In the genomic region with DNA sequence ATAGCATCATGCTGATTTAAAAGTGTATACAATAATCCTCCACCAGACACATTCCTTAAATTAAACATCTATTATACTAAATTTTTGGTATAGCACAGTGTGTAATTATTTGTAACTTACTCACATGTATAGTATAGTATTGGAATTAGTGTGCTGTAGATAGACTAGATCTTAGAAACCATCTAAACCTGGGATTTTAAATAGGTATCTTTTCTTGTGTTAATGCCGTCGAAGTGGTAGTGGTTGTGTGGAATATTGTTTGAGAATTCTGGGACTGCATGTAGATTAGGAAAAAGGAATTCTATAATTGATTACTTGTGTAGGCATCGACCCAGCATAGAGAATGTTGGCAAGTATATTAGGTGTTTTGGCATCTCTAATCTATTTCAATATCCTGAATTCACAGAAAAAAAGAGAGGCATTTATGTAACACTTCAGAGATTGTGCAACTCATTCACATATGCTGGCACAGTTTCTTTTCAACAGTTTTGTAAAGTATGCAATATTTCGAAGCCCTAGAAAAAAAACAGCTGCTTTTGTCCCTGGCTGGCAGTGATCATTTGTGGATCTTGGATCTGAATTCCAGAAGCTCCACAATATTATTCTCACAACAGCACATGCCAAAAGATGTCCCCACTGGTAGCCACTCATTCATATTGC, we compare ENCODE assay signal across 2 cellular contexts.
A peak's percentile ranks its signal among the peaks of the same experiment; 100 is the strongest.
TF ChIP-seq lines count a peak whose summit lies in the region.

No MANE protein-coding gene starts in this region.

TF ChIP-seq in IMR-90, 13 proteins besides CTCF, POLR2A, EP300 and RAD21:
- TF ChIP-seq RFX5 (IDR thresholded peaks at IDR 0.05; ENCODE audit: low read depth, low read length) (no peak), MAFK (IDR thresholded peaks at IDR 0.05; ENCODE audit: low read depth, low read length) (no peak), CEBPB (IDR thresholded peaks at IDR 0.05; ENCODE audit: low read depth, low read length) (peak; percentile 82), MXI1 (IDR thresholded peaks at IDR 0.05; ENCODE audit: borderline replicate concordance, low read depth, low read length) (no peak), RCOR1 (IDR thresholded peaks at IDR 0.05; ENCODE audit: insufficient replicate concordance, low read length) (no peak)
TF ChIP-seq in IMR-90: peak in this region for 1.

TF ChIP-seq in HepG2, 621 proteins besides CTCF, POLR2A, EP300 and RAD21:
- peak; percentile 74; the same call in 1 of the 2 replicates for TF ChIP-seq CEBPB (IDR thresholded peaks at IDR 0.05; ENCODE audit: borderline replicate concordance, low read depth, low read length)
- TF ChIP-seq KDM1A (CRISPR knock-in tag; IDR thresholded peaks at IDR 0.05): no peak
- no peak for TF ChIP-seq SOX6 (IDR thresholded peaks at IDR 0.05)
- TF ChIP-seq SOX6 (CRISPR knock-in tag; IDR thresholded peaks at IDR 0.05): no peak
- TF ChIP-seq SUZ12 (IDR thresholded peaks at IDR 0.05; ENCODE audit: low read depth, low read length): no peak
- TF ChIP-seq ATF4 (CRISPR knock-in tag; IDR thresholded peaks at IDR 0.05): no peak
- no peak for TF ChIP-seq ZNF567 (CRISPR knock-in tag; IDR thresholded peaks at IDR 0.05; ENCODE audit: borderline replicate concordance)
- TF ChIP-seq ZNF674 (CRISPR knock-in tag; IDR thresholded peaks at IDR 0.05; ENCODE audit: low read depth): no peak
- no peak for TF ChIP-seq ZNF766 (CRISPR knock-in tag; IDR thresholded peaks at IDR 0.05; ENCODE audit: borderline replicate concordance)
- TF ChIP-seq ZNF644 (CRISPR knock-in tag; IDR thresholded peaks at IDR 0.05; ENCODE audit: low read depth): no peak
- no peak for TF ChIP-seq ISL2 (CRISPR knock-in tag; IDR thresholded peaks at IDR 0.05)
- TF ChIP-seq CEBPG (CRISPR knock-in tag; IDR thresholded peaks at IDR 0.05): peak; percentile 44; the same call in 1 of the 2 replicates
- no peak for TF ChIP-seq IKZF5 (CRISPR knock-in tag; IDR thresholded peaks at IDR 0.05)
- TF ChIP-seq ZGPAT (CRISPR knock-in tag; IDR thresholded peaks at IDR 0.05): no peak
